Comparison of ENCODE assay signal across 1 cellular context in genomic region chr9:96318921-96319560, GRCh38.
TF ChIP-seq lines count a peak whose summit lies in the region.

No MANE protein-coding gene starts in this region.

TF ChIP-seq in HepG2, 621 proteins besides CTCF, POLR2A, EP300 and RAD21 (continued from another document):
- TF ChIP-seq, protein P1, sequence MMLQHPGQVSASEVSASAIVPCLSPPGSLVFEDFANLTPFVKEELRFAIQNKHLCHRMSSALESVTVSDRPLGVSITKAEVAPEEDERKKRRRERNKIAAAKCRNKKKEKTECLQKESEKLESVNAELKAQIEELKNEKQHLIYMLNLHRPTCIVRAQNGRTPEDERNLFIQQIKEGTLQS (CRISPR knock-in tag; IDR thresholded peaks at IDR 0.05): no peak
- no peak for TF ChIP-seq FOSL1 (CRISPR knock-in tag; IDR thresholded peaks at IDR 0.05; ENCODE audit: borderline replicate concordance)
